ENCODE assay signal across 15 cellular contexts in the genomic region with DNA sequence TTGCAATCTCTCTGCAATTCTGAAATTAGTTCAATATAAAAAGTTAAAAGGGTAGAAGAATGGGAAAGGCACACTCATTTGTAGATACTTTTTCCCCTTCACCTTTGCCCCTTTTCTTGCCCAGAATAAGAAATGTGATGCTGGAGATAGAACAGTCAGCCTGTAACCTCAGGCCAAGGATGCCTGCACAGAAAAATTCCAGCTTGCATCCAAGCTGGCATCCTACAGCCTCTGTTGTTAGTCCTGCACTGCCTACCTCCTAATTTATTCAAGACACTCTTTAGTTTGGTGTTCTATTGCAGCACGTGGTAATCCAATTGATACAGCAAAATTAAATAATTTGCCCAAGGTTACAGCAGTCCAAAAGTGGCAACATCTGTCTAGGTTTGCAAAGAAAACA. TPM values are rescaled to one million over a fixed set of nuclear protein-coding genes. Genes with fewer than 3 reads are reported as not detected.
DNase-seq lines count a peak whose midpoint lies in the region; ATAC-seq, FAIRE-seq and TF ChIP-seq lines count a peak whose summit lies in the region.
"Had no signal": no experiment of that assay in that cellular context is flagged by ENCODE, and none has a peak within 500 bp of the region (broad histone marks: within the 10 kb centered on the region; RNA-seq: fewer than 3 reads in every experiment).

No MANE protein-coding gene starts in this region.

- no peak overlapping the region for H3K4ac ChIP-seq in H9 (ENCODE audit: low read depth, low read length)

- H4K8ac ChIP-seq in H9 (replicated peaks; ENCODE audit: insufficient read length, low read depth, low read length): no peak overlapping the region

- H3K9me2 ChIP-seq in hepatocyte (replicated peaks; ENCODE audit: insufficient read depth): no peaks in the 10 kb centered on the region

- ATAC-seq in HG03135 (IDR thresholded peaks at IDR 0.05; ENCODE audit: unreplicated experiment): no peak

- no peak overlapping the region for H2BK15ac ChIP-seq in H9 (ENCODE audit: low read depth, low read length)

- no peak for DNase-seq in H9
- DNase-seq in astrocyte (ENCODE audit: low read depth): no peak
- no peak for DNase-seq in hepatocyte (ENCODE audit: low spot score)
- DNase-seq in effector CD8-positive, alpha-beta T cell (lab: John Stamatoyannopoulos, UW): no peak
- no peak for DNase-seq in activated CD8-positive, alpha-beta memory T cell treated with anti-CD3 and anti-CD28 coated beads for 24 hours
- DNase-seq: activated CD4-positive, alpha-beta T cell treated with anti-CD3 and anti-CD28 coated beads, Interleukin-2, amount 10 ng/mL, durations not matched to agents 7 days and 5 days; NCI-H2171; NCI-H748 treated with DMSO at 0.1 percent for 48 hours; stimulated activated CD4-positive, alpha-beta T cell treated with anti-CD3 and anti-CD28 coated beads, Interleukin-2, amount 100 ng/mL, for 48 hours had no signal

- no peak for TF ChIP-seq CTCF in H9 (conservative IDR thresholded peaks at IDR 0.05)
- TF ChIP-seq CTCF in astrocyte (IDR thresholded peaks at IDR 0.05; ENCODE audit: insufficient read depth, low read depth, low read length): no peak
- TF ChIP-seq CTCF in hepatocyte (IDR thresholded peaks at IDR 0.05; ENCODE audit: poor library complexity): no peak

- H2BK120ac ChIP-seq in H9 (ENCODE audit: low read depth, low read length, poor library complexity, severe bottlenecking): no peak overlapping the region

- H3K56ac ChIP-seq in H9 (ENCODE audit: insufficient read length, low read depth, low read length): no peak overlapping the region

- FAIRE-seq in astrocyte (lab: Jason Lieb, UNC): no peak
- FAIRE-seq: D721Med had no signal

- H3K9ac ChIP-seq in H9 (ENCODE audit: extremely low read depth, insufficient read length, low read length) (no peak overlapping the region), astrocyte (ENCODE audit: low read length) (peak overlapping the region; percentile 40), stomach smooth muscle (ENCODE audit: low read length in 2 of 2) (no peak overlapping the region)

- no peak overlapping the region for H3K4me3 Mint-ChIP-seq in H9
- H3K4me3 Mint-ChIP-seq in astrocyte (ENCODE audit: unreplicated experiment): no peak overlapping the region
- H3K4me3 Mint-ChIP-seq: activated CD4-positive, alpha-beta T cell treated with anti-CD3 and anti-CD28 coated beads, Interleukin-2, amount 10 ng/mL, durations not matched to agents 7 days and 5 days; B cell had no signal

- H3K14ac ChIP-seq in H9 (ENCODE audit: insufficient read depth, low read length): no peak overlapping the region

- H3K9me3 ChIP-seq in H9 (ENCODE audit: control insufficient read depth, low read depth, low read length): no peaks in the 10 kb centered on the region
- no peaks in the 10 kb centered on the region for H3K9me3 ChIP-seq in astrocyte (ENCODE audit: insufficient read depth, low read depth, low read length)
- H3K9me3 ChIP-seq in hepatocyte (ENCODE audit: low read depth): no peaks in the 10 kb centered on the region
- no peaks in the 10 kb centered on the region for H3K9me3 ChIP-seq in stomach smooth muscle (ENCODE audit: control insufficient read depth in 2 of 2, low read length in 2 of 2)
- H3K9me3 ChIP-seq: right atrium auricular region had no signal

- H2AFZ ChIP-seq in H9 (ENCODE audit: low read length) (no peak overlapping the region), astrocyte (ENCODE audit: low read depth, low read length) (no peak overlapping the region), hepatocyte (no peak overlapping the region)

- H3K27me3 ChIP-seq in H9 (ENCODE audit: insufficient read depth, low read length) (no peaks in the 10 kb centered on the region), astrocyte (ENCODE audit: insufficient read depth, low read length) (no peaks in the 10 kb centered on the region), hepatocyte (no peaks in the 10 kb centered on the region), stomach smooth muscle (ENCODE audit: control insufficient read depth in 1 of 2, insufficient read depth in 2 of 2, low read length in 2 of 2) (no peaks in the 10 kb centered on the region)
- H3K27me3 ChIP-seq: right atrium auricular region had no signal

- no peak overlapping the region for H2BK20ac ChIP-seq in H9 (ENCODE audit: low read depth, low read length, poor library complexity, severe bottlenecking)

- H3K4me2 ChIP-seq in H9 (ENCODE audit: insufficient read depth, insufficient read length, low read length): no peak overlapping the region
- peak overlapping the region; percentile 68 for H3K4me2 ChIP-seq in astrocyte (ENCODE audit: low read length)
- peak overlapping the region; percentile 27 for H3K4me2 ChIP-seq in hepatocyte

- H3K4me1 ChIP-seq in H9 (ENCODE audit: insufficient read depth, low read length) (no peaks in the 10 kb centered on the region; the same call in 1 of the 2 replicates), astrocyte (ENCODE audit: insufficient read depth, low read length) (peaks cover 13% of the 10 kb centered on the region), hepatocyte (ENCODE audit: insufficient read depth) (peaks cover 13% of the 10 kb centered on the region), stomach smooth muscle (ENCODE audit: control insufficient read depth, insufficient read depth, low read length) (peaks cover 15% of the 10 kb centered on the region)

- WGBS in H9 (ENCODE audit: extremely low coverage, insufficient read length, low lambda C conversion rate): no CpG with 5 or more reads among the region's 1 CpG
- WGBS in hepatocyte (ENCODE audit: low lambda C conversion rate, missing lambda C conversion rate): 73% methylated on average over 1 of the region's 1 CpG

- H3K27me3 Mint-ChIP-seq in H9 (ENCODE audit: low read depth) (no peaks in the 10 kb centered on the region), astrocyte (ENCODE audit: low read depth, unreplicated experiment) (no peaks in the 10 kb centered on the region)
- H3K27me3 Mint-ChIP-seq: activated CD4-positive, alpha-beta T cell treated with anti-CD3 and anti-CD28 coated beads, Interleukin-2, amount 10 ng/mL, durations not matched to agents 7 days and 5 days; B cell had no signal

- H3K9me3 Mint-ChIP-seq in H9 (no peaks in the 10 kb centered on the region), astrocyte (ENCODE audit: unreplicated experiment) (no peaks in the 10 kb centered on the region)
- H3K9me3 Mint-ChIP-seq: activated CD4-positive, alpha-beta T cell treated with anti-CD3 and anti-CD28 coated beads, Interleukin-2, amount 10 ng/mL, durations not matched to agents 7 days and 5 days had no signal

- no peak overlapping the region for H2AK5ac ChIP-seq in H9 (ENCODE audit: insufficient read length, low read length)

- H3K27ac ChIP-seq in H9 (ENCODE audit: insufficient read length, low read depth, low read length) (no peak overlapping the region), astrocyte (ENCODE audit: low read depth, low read length) (no peak overlapping the region), hepatocyte (peak overlapping the region; percentile 44), stomach smooth muscle (ENCODE audit: low read length) (peak overlapping the region; percentile 31)
- H3K27ac ChIP-seq: right atrium auricular region had no signal

- H3K36me3 Mint-ChIP-seq in H9 (ENCODE audit: insufficient read depth in 1 of 3, low read depth in 3 of 3): peaks cover 16 to 46% (median 35%) of the 10 kb centered on the region in 3 experiments; a peak in 6 of 7 replicates
- peaks cover 9% of the 10 kb centered on the region for H3K36me3 Mint-ChIP-seq in astrocyte (ENCODE audit: low read depth, unreplicated experiment)

- H3T11ph ChIP-seq in H9 (ENCODE audit: low read length): no peak overlapping the region

- H3K4me3 ChIP-seq in astrocyte (ENCODE audit: insufficient read depth, low read depth, low read length): no peak overlapping the region
- no peak overlapping the region for H3K4me3 ChIP-seq in hepatocyte
- H3K4me3 ChIP-seq in stomach smooth muscle (ENCODE audit: low read length in 2 of 2): no peak overlapping the region
- H3K4me3 ChIP-seq: K562, right atrium auricular region had no signal

- H3K27ac Mint-ChIP-seq in H9: peak overlapping the region; percentile 31 to 80 (median 35); a peak in 3 of 7 replicates
- H3K27ac Mint-ChIP-seq in astrocyte (ENCODE audit: unreplicated experiment): peak overlapping the region; percentile 47
- H3K27ac Mint-ChIP-seq: activated CD4-positive, alpha-beta T cell treated with anti-CD3 and anti-CD28 coated beads, Interleukin-2, amount 10 ng/mL, durations not matched to agents 7 days and 5 days; B cell had no signal

- no peaks in the 10 kb centered on the region for H3K79me1 ChIP-seq in H9 (ENCODE audit: insufficient read depth, low read depth, low read length, poor library complexity, severe bottlenecking)

- H3K4me1 Mint-ChIP-seq in H9: peaks cover 22% of the 10 kb centered on the region in 2 experiments; a peak in 3 of 4 replicates
- H3K4me1 Mint-ChIP-seq in astrocyte (ENCODE audit: low read depth, unreplicated experiment): peaks cover 24% of the 10 kb centered on the region

- no peak overlapping the region for H3K23ac ChIP-seq in H9 (ENCODE audit: insufficient read length, low read depth, low read length)

- no peaks in the 10 kb centered on the region for H4K20me1 ChIP-seq in H9 (ENCODE audit: control insufficient read depth, insufficient read depth, insufficient read length)
- H4K20me1 ChIP-seq in astrocyte (ENCODE audit: insufficient read depth, low read length): peaks cover 14% of the 10 kb centered on the region
- H4K20me1 ChIP-seq in hepatocyte (ENCODE audit: insufficient read depth, poor library complexity, severe bottlenecking): no peaks in the 10 kb centered on the region

- no peaks in the 10 kb centered on the region for H3K23me2 ChIP-seq in H9 (ENCODE audit: insufficient read length, low read depth, low read length, poor library complexity, severe bottlenecking)

- no peak overlapping the region for H4K5ac ChIP-seq in H9 (ENCODE audit: insufficient read length, low read depth, low read length)

- H2BK5ac ChIP-seq in H9 (ENCODE audit: insufficient read length, low read length): no peak overlapping the region

- no peak overlapping the region for H4K91ac ChIP-seq in H9 (ENCODE audit: insufficient read length, low read depth, low read length)

- no peak overlapping the region for H2BK12ac ChIP-seq in H9 (ENCODE audit: insufficient read length, low read depth, low read length)

- H3K79me2 ChIP-seq in H9 (ENCODE audit: insufficient read depth, low read length) (peaks cover 10% of the 10 kb centered on the region; the same call in 1 of the 2 replicates), astrocyte (ENCODE audit: insufficient read depth, low read length) (peaks cover 6% of the 10 kb centered on the region), hepatocyte (peaks cover 18% of the 10 kb centered on the region)

- no peak overlapping the region for H3K18ac ChIP-seq in H9 (ENCODE audit: insufficient read length, low read depth, low read length)

- H3K36me3 ChIP-seq in astrocyte (ENCODE audit: insufficient read depth, low read length): no peaks in the 10 kb centered on the region
- H3K36me3 ChIP-seq in hepatocyte (replicated peaks; ENCODE audit: insufficient read depth, low read depth): no peaks in the 10 kb centered on the region
- H3K36me3 ChIP-seq in stomach smooth muscle (ENCODE audit: control insufficient read depth in 2 of 2, insufficient read depth in 2 of 2, low read length in 2 of 2): peaks cover 0 to 3% of the 10 kb centered on the region in 2 donors
- H3K36me3 ChIP-seq: right atrium auricular region had no signal

RNA-seq across cellular contexts. Expression of gene USO1, which starts 9.7 kb away (rescaled TPM):
- total RNA-seq in H9 (2021) (109 and 110 TPM in 2 replicates), astrocyte (104 and 105 TPM in 2 replicates), hepatocyte (113 and 116 TPM in 2 replicates)
- polyA plus RNA-seq in hepatocyte: 50.4 and 58.3 TPM in 2 replicates

RNA-seq across cellular contexts. Expression of gene G3BP2, which starts 41.5 kb away (rescaled TPM):
- total RNA-seq in H9 (2021) (405 and 412 TPM in 2 replicates), astrocyte (281 and 285 TPM in 2 replicates), hepatocyte (176 and 181 TPM in 2 replicates)
- polyA plus RNA-seq in hepatocyte: 85.2 and 86.0 TPM in 2 replicates

Comparison
In these comparisons a context has a peak if more than half of its experiments do, and no peak if none do; other contexts are left out.
1. H3K27ac ChIP-seq: peak in hepatocyte (single experiment) and stomach smooth muscle (single experiment); none in H9 (single experiment) and astrocyte (single experiment).